31 cellular contexts compared by ENCODE assay signal in the genomic region with DNA sequence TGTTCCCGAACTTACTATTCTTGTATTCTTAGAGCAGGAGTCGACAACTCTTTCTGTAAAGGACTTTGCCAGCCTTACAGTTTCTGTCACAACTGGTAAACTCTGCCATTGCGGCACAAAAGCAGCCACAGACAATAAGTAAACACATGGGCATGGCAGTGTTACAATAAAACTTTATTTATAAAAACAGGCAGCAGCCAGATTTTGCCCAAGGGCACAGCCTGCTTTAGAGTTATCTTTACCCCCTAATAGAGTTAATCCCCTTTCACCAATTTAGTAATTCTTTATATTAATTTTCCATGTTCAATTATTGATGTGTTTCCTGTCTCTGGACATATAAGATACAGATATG.
"Had no signal": no experiment of that assay in that cellular context is flagged by ENCODE, and none has a peak within 500 bp of the region (broad histone marks: within the 10 kb centered on the region; RNA-seq: fewer than 3 reads in every experiment).

No MANE protein-coding gene starts in this region.

- FAIRE-seq: astrocyte had no signal

- H3K27ac Mint-ChIP-seq: activated CD8-positive, alpha-beta T cell treated with anti-CD3 and anti-CD28 coated beads for 36 hours; activated naive CD4-positive, alpha-beta T cell treated with anti-CD3 and anti-CD28 coated beads for 36 hours; activated naive CD4-positive, alpha-beta T cell treated with anti-CD3 and anti-CD28 coated beads, Interleukin-2, amount 50 U/mL, for 72 hours; activated T-cell treated with anti-CD3 and anti-CD28 coated beads, Interleukin-2, amount 50 U/mL, for 72 hours had no signal

- H3K4me3 Mint-ChIP-seq: activated CD8-positive, alpha-beta T cell treated with anti-CD3 and anti-CD28 coated beads for 36 hours; activated naive CD4-positive, alpha-beta T cell treated with anti-CD3 and anti-CD28 coated beads for 36 hours; activated T-cell treated with anti-CD3 and anti-CD28 coated beads, Interleukin-2, amount 50 U/mL, for 72 hours had no signal

- DNase-seq: activated CD4-positive, alpha-beta T cell treated with anti-CD3 and anti-CD28 coated beads for 1 hour; activated CD4-positive, alpha-beta T cell treated with anti-CD3 and anti-CD28 coated beads for 48 hours; activated CD4-positive, CD25-positive, alpha-beta regulatory T cell; activated CD8-positive, alpha-beta T cell treated with anti-CD3 and anti-CD28 coated beads for 36 hours; activated gamma-delta T cell treated with Interleukin-2 at 50 U/mL for 16 hours; activated naive CD4-positive, alpha-beta T cell treated with anti-CD3 and anti-CD28 coated beads for 36 hours; activated T-cell treated with anti-CD3 and anti-CD28 coated beads, Interleukin-2, amount 50 U/mL, for 1 hour; activated T-cell treated with anti-CD3 and anti-CD28 coated beads, Interleukin-2, amount 50 U/mL, for 72 hours; adrenal gland; body of pancreas; Karpas-422; KBM-7; NCI-H1048; NCI-H1105 treated with DMSO at 0.1 percent for 48 hours; NCI-H1436; NCI-H1694; NCI-H1930; NCI-H226; NCI-H446 treated with DMSO at 0.1 percent for 48 hours; NCI-H524; SHP77 treated with DMSO at 0.1 percent for 48 hours; SW 1271; T-helper 1 cell; T-helper 2 cell; T-helper 9 cell had no signal

- H3K27me3 ChIP-seq: adrenal gland, body of pancreas, breast epithelium, MG63 had no signal

- H3K9me3 Mint-ChIP-seq: activated CD8-positive, alpha-beta T cell treated with anti-CD3 and anti-CD28 coated beads for 36 hours; activated naive CD4-positive, alpha-beta T cell treated with anti-CD3 and anti-CD28 coated beads for 36 hours; activated naive CD4-positive, alpha-beta T cell treated with anti-CD3 and anti-CD28 coated beads, Interleukin-2, amount 50 U/mL, for 72 hours; activated T-cell treated with anti-CD3 and anti-CD28 coated beads, Interleukin-2, amount 50 U/mL, for 72 hours had no signal

- H3K27ac ChIP-seq: adrenal gland, body of pancreas, VCaP had no signal

- H3K4me1 ChIP-seq: body of pancreas, breast epithelium had no signal

- H3K9me3 ChIP-seq: adrenal gland, body of pancreas, breast epithelium, MG63 had no signal

- H3K4me3 ChIP-seq: adrenal gland, body of pancreas, breast epithelium, MG63 had no signal

- ATAC-seq: activated CD8-positive, alpha-beta T cell treated with anti-CD3 and anti-CD28 coated beads for 36 hours; activated T-cell treated with anti-CD3 and anti-CD28 coated beads, Interleukin-2, amount 50 U/mL, for 72 hours; body of pancreas; Panc1 had no signal

- H3K36me3 ChIP-seq: adrenal gland, breast epithelium, MG63 had no signal
